Comparison of ENCODE assay signal across 8 cellular contexts in genomic region chr12:100164153-100164704, GRCh38.
DNase-seq lines count a peak whose midpoint lies in the region; ATAC-seq and TF ChIP-seq lines count a peak whose summit lies in the region.

No MANE protein-coding gene starts in this region.

- peak overlapping the region; percentile 89 for H2AFZ ChIP-seq in neuron (ENCODE audit: low read depth, low read length)

- ATAC-seq in GM18907 (IDR thresholded peaks at IDR 0.05; ENCODE audit: unreplicated experiment), result peak; percentile 14
- peak; percentile 5 for ATAC-seq in HG02981 (IDR thresholded peaks at IDR 0.05; ENCODE audit: unreplicated experiment)

- H3K4me1 ChIP-seq in neuron (ENCODE audit: insufficient read depth, low read length), result peaks cover 16% of the 10 kb centered on the region

- in situ Hi-C loops in brain microvascular endothelial cell (cut with HindIII; ENCODE audit: low pct_ligation_motif_present, low sequenced_read_pairs), result no loop called here

- no peak overlapping the region for H3K27ac ChIP-seq in brain microvascular endothelial cell

- H3K27me3 ChIP-seq in brain microvascular endothelial cell (replicated peaks) (no peaks in the 10 kb centered on the region), neuron (ENCODE audit: insufficient read depth, low read length) (no peaks in the 10 kb centered on the region)

- DNase-seq in brain microvascular endothelial cell (no peak), HuH-7.5 (ENCODE audit: low spot score) (no peak), DMS79 (lab: John Stamatoyannopoulos, UW) (no peak), NCI-H524 (lab: John Stamatoyannopoulos, UW) (no peak)
- DNase-seq in activated CD4-positive, alpha-beta T cell treated with anti-CD3 and anti-CD28 coated beads for 48 hours, result no peak

- H3K36me3 ChIP-seq in brain microvascular endothelial cell (replicated peaks) (no peaks in the 10 kb centered on the region), neuron (ENCODE audit: insufficient read depth, low read length) (no peaks in the 10 kb centered on the region)

- H3K4me3 ChIP-seq in brain microvascular endothelial cell (ENCODE audit: low read depth, low read length) (peak overlapping the region; percentile 38), neuron (ENCODE audit: low read length) (peak overlapping the region; percentile 38)

- TF ChIP-seq CTCF in brain microvascular endothelial cell (IDR thresholded peaks at IDR 0.05; ENCODE audit: low read depth, low read length, missing control alignments), result no peak

- no peaks in the 10 kb centered on the region for H3K9me3 ChIP-seq in neuron (ENCODE audit: low read length)
